Comparison of ENCODE assay signal across 8 cellular contexts in genomic region chr7:35802102-35802466, GRCh38. TPM values are rescaled to one million over a fixed set of nuclear protein-coding genes. Genes with fewer than 3 reads are reported as not detected.
DNase-seq lines count a peak whose midpoint lies in the region; ATAC-seq and TF ChIP-seq lines count a peak whose summit lies in the region.

No MANE protein-coding gene starts in this region.

- WGBS in ectodermal cell, 2 experiments = 0% methylated on average over 1 of the region's 4 CpGs; no CpG with 5 or more reads in 1 of the 2 experiments

- DNase-seq in BJ (ENCODE audit: low read depth) = no peak
- no peak for DNase-seq in MG63
- no peak for DNase-seq in NCI-H82 (lab: John Stamatoyannopoulos, UW)

- CTCF ChIA-PET in BJ (lab: Yijun Ruan, JAX) = interaction anchor here (0.8 to 6.9 kb wide), 13 partner anchors 11 to 105 kb away, joined by 3 to 51 read pairs (median 4); no protein-coding TSS in a partner anchor

- H3K27ac ChIP-seq in ectodermal cell (ENCODE audit: insufficient read depth, low read depth, low read length, poor library complexity, severe bottlenecking) = peak overlapping the region; percentile 90

- H3K27ac Mint-ChIP-seq in nephron = peak overlapping the region; percentile 92 to 100 (median 99)

- no peaks in the 10 kb centered on the region for H3K27me3 Mint-ChIP-seq in nephron (ENCODE audit: low read depth)

- POLR2A ChIA-PET in BJ (lab: Charles Lee) = interaction anchor here (0.5 kb wide), 1 partner anchor 17 kb away, joined by 3 read pairs; no protein-coding TSS in a partner anchor

- H3K4me1 Mint-ChIP-seq in nephron = peaks cover 53% of the 10 kb centered on the region

- no peaks in the 10 kb centered on the region for H3K4me1 ChIP-seq in ectodermal cell (ENCODE audit: control insufficient read depth, insufficient read depth, low read length)

- H3K27me3 ChIP-seq in BJ (ENCODE audit: control insufficient read depth, insufficient read depth, low read length) (no peaks in the 10 kb centered on the region), MG63 (no peaks in the 10 kb centered on the region), ectodermal cell (ENCODE audit: control insufficient read depth, insufficient read depth, low read length, poor library complexity, severe bottlenecking) (no peaks in the 10 kb centered on the region)

- H3K36me3 ChIP-seq in BJ (ENCODE audit: control insufficient read depth, insufficient read depth, low read length) = no peaks in the 10 kb centered on the region
- peaks cover 3% of the 10 kb centered on the region for H3K36me3 ChIP-seq in MG63
- H3K36me3 ChIP-seq in ectodermal cell (ENCODE audit: control insufficient read depth, insufficient read depth, low read length) = no peaks in the 10 kb centered on the region

- H3K4me3 ChIP-seq in BJ (ENCODE audit: low read depth, low read length) (peak overlapping the region; percentile 85), MG63 (peak overlapping the region; percentile 96), ectodermal cell (ENCODE audit: insufficient read depth, low read depth, low read length) (peak overlapping the region; percentile 98)

- peak overlapping the region; percentile 98 to 99 (median 99) for H3K4me3 Mint-ChIP-seq in nephron

- peaks cover 12% of the 10 kb centered on the region for H3K36me3 Mint-ChIP-seq in nephron (ENCODE audit: low read depth)

- H3K9me3 ChIP-seq in MG63 (no peaks in the 10 kb centered on the region), ectodermal cell (ENCODE audit: control insufficient read depth, low read length) (no peaks in the 10 kb centered on the region)

- H3K9me3 Mint-ChIP-seq in nephron = no peaks in the 10 kb centered on the region

- TF ChIP-seq CTCF in BJ (IDR thresholded peaks at IDR 0.05; ENCODE audit: insufficient read depth, low read depth, low read length) (no peak), nephron (IDR thresholded peaks at IDR 0.05; ENCODE audit: unreplicated experiment in 3 of 3) (no peak)

- ATAC-seq in HG03378 (IDR thresholded peaks at IDR 0.05; ENCODE audit: unreplicated experiment) (no peak), HG02981 (IDR thresholded peaks at IDR 0.05; ENCODE audit: unreplicated experiment) (no peak), HG03097 (IDR thresholded peaks at IDR 0.05; ENCODE audit: low FRiP score, unreplicated experiment) (no peak)

RNA-seq across cellular contexts. Expression of gene SEPTIN7, which starts 1.2 kb away (rescaled TPM):
- 152 and 319 TPM in 2 replicates for polyA plus RNA-seq in BJ (2011; rRNA removed)
- polyA minus RNA-seq in BJ (2011; rRNA and poly(A)+ RNA removed) = 62.8 and 63.7 TPM in 2 replicates
- 284 and 471 TPM in 2 replicates for total RNA-seq in MG63 (2014; rRNA removed; shearing (Covaris generic); ENCODE audit: low replicate concordance)
- 337 TPM for polyA plus RNA-seq in ectodermal cell (2013, experiment 1 of 4)
- polyA plus RNA-seq in ectodermal cell (2013, experiment 2 of 4) = 351 TPM
- polyA plus RNA-seq in ectodermal cell (2013, experiment 3 of 4) = 282 TPM
- 311 TPM for polyA plus RNA-seq in ectodermal cell (2013, experiment 4 of 4)
